In genomic region chr14:102831163-102831804, GRCh38 we compare ENCODE assay signal across 17 cellular contexts. TPM values are rescaled to one million over a fixed set of nuclear protein-coding genes. Genes with fewer than 3 reads are reported as not detected.
A peak's percentile ranks its signal among the peaks of the same experiment; 100 is the strongest.
DNase-seq lines count a peak whose midpoint lies in the region; ATAC-seq and TF ChIP-seq lines count a peak whose summit lies in the region.
"Had no signal": no experiment of that assay in that cellular context is flagged by ENCODE, and none has a peak within 500 bp of the region (broad histone marks: within the 10 kb centered on the region; RNA-seq: fewer than 3 reads in every experiment).

No MANE protein-coding gene starts in this region.

- CTCF ChIA-PET in CD4-positive, alpha-beta memory T cell (lab: Charles Lee; ENCODE audit: partially characterized antibody), result no interaction called here
- CTCF ChIA-PET in mammary epithelial cell (lab: Charles Lee; ENCODE audit: low non-redundant PET), result no interaction called here

- TF ChIP-seq CTCF in mammary epithelial cell (conservative IDR thresholded peaks at IDR 0.05 in 1 of 2, IDR thresholded peaks at IDR 0.05 in 1 of 2; ENCODE audit: extremely low read depth in 1 of 2, insufficient read depth in 1 of 2, low read depth in 1 of 2, low read length in 2 of 2), result no peak
- no peak for TF ChIP-seq CTCF in GM20000 (IDR thresholded peaks at IDR 0.05; ENCODE audit: extremely low read depth, missing control alignments)

- intact Hi-C loops in CD4-positive, alpha-beta memory T cell (cut with micrococcal nuclease), result no loop called here
- intact Hi-C loops in activated T-helper 1 cell treated with anti-CD3 and anti-CD28 coated beads, Interleukin-12 subunit alpha, Interleukin-12 subunit beta, Interleukin-2, Interleukin-4 antibody, amounts not matched to agents 30 ng/mL and 10 ng/mL and 1 ng/mL, durations not matched to agents 14 hours and 24 hours and 36 hours (cut with micrococcal nuclease), result loop anchor here (1.0 kb wide), 2 partner anchors 9 to 62 kb away; no protein-coding TSS in a partner anchor
- intact Hi-C loops in mammary epithelial cell (cut with micrococcal nuclease), result no loop called here

- H3K36me3 ChIP-seq in CD4-positive, alpha-beta memory T cell (ENCODE audit: insufficient read depth, low read length), result peaks cover 8% of the 10 kb centered on the region
- H3K36me3 ChIP-seq in mammary epithelial cell (ENCODE audit: insufficient read depth, low read length), result no peaks in the 10 kb centered on the region
- H3K36me3 ChIP-seq: brain microvascular endothelial cell, neural progenitor cell had no signal

- H3K9me3 Mint-ChIP-seq in CD4-positive, alpha-beta memory T cell, result no peaks in the 10 kb centered on the region
- H3K9me3 Mint-ChIP-seq in activated T-helper 1 cell treated with anti-CD3 and anti-CD28 coated beads, Interleukin-12 subunit alpha, Interleukin-12 subunit beta, Interleukin-2, Interleukin-4 antibody, amounts not matched to agents 30 ng/mL and 10 ng/mL and 1 ng/mL, durations not matched to agents 14 hours and 24 hours and 36 hours, result no peaks in the 10 kb centered on the region
- no peaks in the 10 kb centered on the region for H3K9me3 Mint-ChIP-seq in memory B cell
- H3K9me3 Mint-ChIP-seq: neural progenitor cell had no signal

- in situ Hi-C loops in mammary epithelial cell (cut with MboI; ENCODE audit: low sequenced_read_pairs in 2 of 2), result no loop called here

- H3K4me3 ChIP-seq in CD4-positive, alpha-beta memory T cell (ENCODE audit: low read length in 2 of 2), result no peak overlapping the region
- H3K4me3 ChIP-seq in mammary epithelial cell (replicated peaks in 1 of 3; ENCODE audit: insufficient read depth in 1 of 3, low read depth in 2 of 3, low read length in 3 of 3), result no peak overlapping the region
- H3K4me3 ChIP-seq: neural progenitor cell, upper lobe of right lung had no signal

- no peaks in the 10 kb centered on the region for H4K20me1 ChIP-seq in mammary epithelial cell (ENCODE audit: insufficient read depth, low read length)

- H3K79me2 ChIP-seq in mammary epithelial cell (ENCODE audit: insufficient read depth, low read length), result peaks cover 47% of the 10 kb centered on the region

- H3K4me2 ChIP-seq in mammary epithelial cell (ENCODE audit: insufficient read depth, low read depth, low read length), result no peak overlapping the region
- H3K4me2 ChIP-seq: neural progenitor cell had no signal

- H3K4me3 Mint-ChIP-seq in CD4-positive, alpha-beta memory T cell, result no peak overlapping the region
- H3K4me3 Mint-ChIP-seq in activated T-helper 1 cell treated with anti-CD3 and anti-CD28 coated beads, Interleukin-12 subunit alpha, Interleukin-12 subunit beta, Interleukin-2, Interleukin-4 antibody, amounts not matched to agents 30 ng/mL and 10 ng/mL and 1 ng/mL, durations not matched to agents 14 hours and 24 hours and 36 hours, result peak overlapping the region; percentile 43
- H3K4me3 Mint-ChIP-seq in memory B cell, result no peak overlapping the region
- H3K4me3 Mint-ChIP-seq: neural progenitor cell had no signal

- no peak overlapping the region for H2AFZ ChIP-seq in mammary epithelial cell (ENCODE audit: low read depth, low read length)
- H2AFZ ChIP-seq: neural progenitor cell had no signal

- BruUV-seq in mammary epithelial cell (replicated peaks; lab: Mats Ljungman, UMichigan), result no TSS peak

- peaks cover 25 to 58% of the 10 kb centered on the region in 2 donors for H3K36me3 Mint-ChIP-seq in CD4-positive, alpha-beta memory T cell
- H3K36me3 Mint-ChIP-seq in activated T-helper 1 cell treated with anti-CD3 and anti-CD28 coated beads, Interleukin-12 subunit alpha, Interleukin-12 subunit beta, Interleukin-2, Interleukin-4 antibody, amounts not matched to agents 30 ng/mL and 10 ng/mL and 1 ng/mL, durations not matched to agents 14 hours and 24 hours and 36 hours (ENCODE audit: low read depth), result peaks cover 46% of the 10 kb centered on the region
- H3K36me3 Mint-ChIP-seq in memory B cell, result peaks cover 22% of the 10 kb centered on the region

- H3K4me1 ChIP-seq in CD4-positive, alpha-beta memory T cell (ENCODE audit: insufficient read depth, low read length), result peaks cover 22% of the 10 kb centered on the region
- H3K4me1 ChIP-seq in mammary epithelial cell (ENCODE audit: insufficient read depth, low read length), result peaks cover 13% of the 10 kb centered on the region

- H3K27ac ChIP-seq in CD4-positive, alpha-beta memory T cell (ENCODE audit: low read depth, low read length), result no peak overlapping the region
- H3K27ac ChIP-seq in mammary epithelial cell (ENCODE audit: insufficient read depth, low read depth, low read length), result no peak overlapping the region
- H3K27ac ChIP-seq: brain microvascular endothelial cell, neural progenitor cell, upper lobe of right lung had no signal

- H3K9me3 ChIP-seq in CD4-positive, alpha-beta memory T cell (ENCODE audit: control insufficient read depth in 1 of 2, low read length in 2 of 2), result no peaks in the 10 kb centered on the region
- H3K9me3 ChIP-seq in mammary epithelial cell (replicated peaks; ENCODE audit: insufficient read depth, low read length), result no peaks in the 10 kb centered on the region
- H3K9me3 ChIP-seq: upper lobe of right lung had no signal

- H3K4me1 Mint-ChIP-seq in CD4-positive, alpha-beta memory T cell, result peaks cover 29 to 47% (median 39%) of the 10 kb centered on the region in 4 donors
- peaks cover 63% of the 10 kb centered on the region for H3K4me1 Mint-ChIP-seq in activated T-helper 1 cell treated with anti-CD3 and anti-CD28 coated beads, Interleukin-12 subunit alpha, Interleukin-12 subunit beta, Interleukin-2, Interleukin-4 antibody, amounts not matched to agents 30 ng/mL and 10 ng/mL and 1 ng/mL, durations not matched to agents 14 hours and 24 hours and 36 hours (ENCODE audit: low read depth)
- peaks cover 33% of the 10 kb centered on the region for H3K4me1 Mint-ChIP-seq in memory B cell

- H3K27ac Mint-ChIP-seq in CD4-positive, alpha-beta memory T cell, result peak overlapping the region in 5 of 7 donors; percentile 9 to 63 (median 42)
- H3K27ac Mint-ChIP-seq in activated T-helper 1 cell treated with anti-CD3 and anti-CD28 coated beads, Interleukin-12 subunit alpha, Interleukin-12 subunit beta, Interleukin-2, Interleukin-4 antibody, amounts not matched to agents 30 ng/mL and 10 ng/mL and 1 ng/mL, durations not matched to agents 14 hours and 24 hours and 36 hours, result peak overlapping the region; percentile 53
- peak overlapping the region; percentile 45 for H3K27ac Mint-ChIP-seq in memory B cell
- H3K27ac Mint-ChIP-seq: progenitor cell of endocrine pancreas had no signal

- no peak overlapping the region for H3K9ac ChIP-seq in mammary epithelial cell (ENCODE audit: insufficient read depth, low read length)
- H3K9ac ChIP-seq: neural progenitor cell had no signal

- no peaks in the 10 kb centered on the region for H3K27me3 ChIP-seq in CD4-positive, alpha-beta memory T cell (ENCODE audit: insufficient read depth, low read length)
- H3K27me3 ChIP-seq in mammary epithelial cell (ENCODE audit: insufficient read depth, low read length), result no peaks in the 10 kb centered on the region
- H3K27me3 ChIP-seq: brain microvascular endothelial cell, neural progenitor cell, upper lobe of right lung had no signal

- 96% methylated on average over 7 of the region's 7 CpGs for WGBS in mammary epithelial cell (ENCODE audit: low coverage, missing lambda C conversion rate)

- no peaks in the 10 kb centered on the region for H3K27me3 Mint-ChIP-seq in CD4-positive, alpha-beta memory T cell
- H3K27me3 Mint-ChIP-seq in activated T-helper 1 cell treated with anti-CD3 and anti-CD28 coated beads, Interleukin-12 subunit alpha, Interleukin-12 subunit beta, Interleukin-2, Interleukin-4 antibody, amounts not matched to agents 30 ng/mL and 10 ng/mL and 1 ng/mL, durations not matched to agents 14 hours and 24 hours and 36 hours (ENCODE audit: insufficient read depth), result no peaks in the 10 kb centered on the region
- no peaks in the 10 kb centered on the region for H3K27me3 Mint-ChIP-seq in memory B cell
- H3K27me3 Mint-ChIP-seq: progenitor cell of endocrine pancreas had no signal

- ATAC-seq in memory B cell (ENCODE audit: low read depth) (no peak), GM21447 (IDR thresholded peaks at IDR 0.05; ENCODE audit: unreplicated experiment) (no peak)
- ATAC-seq: Right ventricle myocardium inferior, upper lobe of right lung had no signal

- POLR2A ChIA-PET in CD4-positive, alpha-beta memory T cell (lab: Charles Lee; ENCODE audit: partially characterized antibody), result no interaction called here

- DNase-seq in Ammon's horn (ENCODE audit: low spot score) (peak; percentile 25), memory B cell (ENCODE audit: low spot score in 2 of 2) (no peak), mammary epithelial cell (no peak), GM20000 (ENCODE audit: low spot score) (no peak), NCI-H1092 treated with DMSO at 0.1 percent for 48 hours (lab: John Stamatoyannopoulos, UW) (no peak)
- DNase-seq in CD4-positive, alpha-beta memory T cell, result no peak
- DNase-seq in activated T-helper 1 cell treated with anti-CD3 and anti-CD28 coated beads, Interleukin-12 subunit alpha, Interleukin-12 subunit beta, Interleukin-2, Interleukin-4 antibody, amounts not matched to agents 30 ng/mL and 10 ng/mL and 1 ng/mL, durations not matched to agents 14 hours and 24 hours and 36 hours (ENCODE audit: low spot score), result no peak
- DNase-seq: brain microvascular endothelial cell, DMS79 treated with DMSO at 0.1 percent for 48 hours, NCI-H1694 treated with DMSO at 0.1 percent for 48 hours, NCI-H2227 treated with DMSO at 0.1 percent for 48 hours, NCI-H774, upper lobe of right lung had no signal

- dilution Hi-C loops in mammary epithelial cell (cut with HindIII; ENCODE audit: low sequenced_read_pairs), result no loop called here

RNA-seq across cellular contexts. Expression of gene TRAF3, which starts 54.0 kb away (rescaled TPM):
- 10 to 100 TPM; 43.4 to 44.8 TPM for total RNA-seq in CD4-positive, alpha-beta memory T cell
- polyA plus RNA-seq in CD4-positive, alpha-beta memory T cell, result 10 to 100 TPM; 14.9 to 21.0 TPM
- total RNA-seq in activated T-helper 1 cell treated with anti-CD3 and anti-CD28 coated beads, Interleukin-12 subunit alpha, Interleukin-12 subunit beta, Interleukin-2, Interleukin-4 antibody, amounts not matched to agents 30 ng/mL and 10 ng/mL and 1 ng/mL, durations not matched to agents 14 hours and 24 hours and 36 hours, result 69.2 and 73.1 TPM in 2 replicates
- 10 to 100 TPM; 20.5 to 23.2 TPM for total RNA-seq in mammary epithelial cell
- 15.0 TPM for polyA plus RNA-seq in mammary epithelial cell
- 12.8 TPM for polyA minus RNA-seq in mammary epithelial cell
